13 cellular contexts compared by ENCODE assay signal in genomic region chr4:98706200-98706813, GRCh38. TPM values are rescaled to one million over a fixed set of nuclear protein-coding genes. Genes with fewer than 3 reads are reported as not detected.
DNase-seq lines count a peak whose midpoint lies in the region; ATAC-seq and TF ChIP-seq lines count a peak whose summit lies in the region.
"Had no signal": no experiment of that assay in that cellular context is flagged by ENCODE, and none has a peak within 500 bp of the region (broad histone marks: within the 10 kb centered on the region; RNA-seq: fewer than 3 reads in every experiment).

No MANE protein-coding gene starts in this region.

- no peak for ATAC-seq in body of pancreas
- ATAC-seq: foreskin keratinocyte had no signal

- H3K36me3 ChIP-seq in Peyer's patch = no peaks in the 10 kb centered on the region
- H3K36me3 ChIP-seq in spleen = no peaks in the 10 kb centered on the region
- no peaks in the 10 kb centered on the region for H3K36me3 ChIP-seq in body of pancreas (replicated peaks in 1 of 2; ENCODE audit: insufficient read depth in 1 of 2, low read depth in 2 of 2)

- DNase-seq in activated CD8-positive, alpha-beta memory T cell treated with anti-CD3 and anti-CD28 coated beads for 4 hours (ENCODE audit: low read depth in 2 of 2) = peak; percentile 1
- no peak for DNase-seq in activated CD8-positive, alpha-beta memory T cell treated with anti-CD3 and anti-CD28 coated beads, Interleukin-2, amount 50 U/mL, for 48 hours
- DNase-seq in Peyer's patch (peak in 2 of 3 donors; percentile 18 to 50), spleen (no peak), NCI-H446 treated with DMSO at 0.1 percent for 48 hours (lab: John Stamatoyannopoulos, UW) (no peak), NCI-H2107 treated with DMSO at 0.1 percent for 48 hours (lab: John Stamatoyannopoulos, UW; ENCODE audit: unreplicated experiment) (no peak), body of pancreas (no peak)
- DNase-seq: ACHN, foreskin keratinocyte, naive B cell, NCI-H2081, SHP77 treated with DMSO at 0.1 percent for 48 hours had no signal

- no peaks in the 10 kb centered on the region for H3K4me1 ChIP-seq in Peyer's patch
- no peaks in the 10 kb centered on the region for H3K4me1 ChIP-seq in spleen
- no peaks in the 10 kb centered on the region for H3K4me1 ChIP-seq in body of pancreas

- peaks cover 7% of the 10 kb centered on the region for H3K36me3 Mint-ChIP-seq in activated naive CD4-positive, alpha-beta T cell treated with anti-CD3 and anti-CD28 coated beads, Interleukin-2, amount 50 U/mL, for 24 hours

- H3K9me3 Mint-ChIP-seq in activated naive CD4-positive, alpha-beta T cell treated with anti-CD3 and anti-CD28 coated beads, Interleukin-2, amount 50 U/mL, for 24 hours = peaks cover 28% of the 10 kb centered on the region

- H3K27me3 Mint-ChIP-seq in activated naive CD4-positive, alpha-beta T cell treated with anti-CD3 and anti-CD28 coated beads, Interleukin-2, amount 50 U/mL, for 24 hours = no peaks in the 10 kb centered on the region

- peaks cover 44% of the 10 kb centered on the region for H3K4me1 Mint-ChIP-seq in activated naive CD4-positive, alpha-beta T cell treated with anti-CD3 and anti-CD28 coated beads, Interleukin-2, amount 50 U/mL, for 24 hours

- TF ChIP-seq CTCF in Peyer's patch (IDR thresholded peaks at IDR 0.05) (no peak), spleen (IDR thresholded peaks at IDR 0.05 in 8 of 11, conservative IDR thresholded peaks at IDR 0.05 in 3 of 11) (no peak), body of pancreas (IDR thresholded peaks at IDR 0.05) (no peak)

- H3K27me3 ChIP-seq in Peyer's patch = no peaks in the 10 kb centered on the region
- no peaks in the 10 kb centered on the region for H3K27me3 ChIP-seq in spleen (replicated peaks in 1 of 7)
- H3K27me3 ChIP-seq in body of pancreas = no peaks in the 10 kb centered on the region
- H3K27me3 ChIP-seq: foreskin keratinocyte had no signal

- peak overlapping the region; percentile 72 for H3K4me3 Mint-ChIP-seq in activated naive CD4-positive, alpha-beta T cell treated with anti-CD3 and anti-CD28 coated beads, Interleukin-2, amount 50 U/mL, for 24 hours
- H3K4me3 Mint-ChIP-seq: naive B cell had no signal

- intact Hi-C loops in spleen (cut with DNase I; ENCODE audit: low total_unique reads) (no loop called here), body of pancreas (cut with DNase I) (no loop called here)

- H3K4me3 ChIP-seq in Peyer's patch (no peak overlapping the region), spleen (peak overlapping the region in 1 of 8 donors; percentile 47), body of pancreas (no peak overlapping the region)

- peak overlapping the region; percentile 94 for H3K27ac Mint-ChIP-seq in activated naive CD4-positive, alpha-beta T cell treated with anti-CD3 and anti-CD28 coated beads, Interleukin-2, amount 50 U/mL, for 24 hours
- H3K27ac Mint-ChIP-seq: naive B cell had no signal

- peak overlapping the region in 3 of 4 donors; percentile 44 to 55 (median 47) for H3K27ac ChIP-seq in Peyer's patch
- peak overlapping the region in 7 of 8 donors; percentile 13 to 81 (median 54) for H3K27ac ChIP-seq in spleen
- H3K27ac ChIP-seq in body of pancreas = no peak overlapping the region
- H3K27ac ChIP-seq: foreskin keratinocyte had no signal

- H3K9me3 ChIP-seq in Peyer's patch = peaks cover 0 to 5% (median 2%) of the 10 kb centered on the region in 4 donors
- H3K9me3 ChIP-seq in spleen = peaks cover 0 to 30% (median 18%) of the 10 kb centered on the region in 8 donors
- H3K9me3 ChIP-seq in body of pancreas = no peaks in the 10 kb centered on the region

- TF ChIP-seq POLR2A in Peyer's patch (IDR thresholded peaks at IDR 0.05) (no peak), spleen (IDR thresholded peaks at IDR 0.05) (no peak), body of pancreas (IDR thresholded peaks at IDR 0.05) (no peak)

- 60 to 75% (median 70%) methylated on average over 4 of the region's 4 CpGs for WGBS in spleen, 5 donors
- WGBS in body of pancreas, 2 donors = 61 to 79% methylated on average over 4 of the region's 4 CpGs

RNA-seq across cellular contexts. Expression of gene TSPAN5, which starts 47.9 kb away (rescaled TPM):
- total RNA-seq in Peyer's patch (1 to 10 TPM; 2.1 to 5.8 (median 3.8) TPM), spleen (10 to 100 TPM; 14.9 to 33.6 (median 25.7) TPM), body of pancreas (1 to 10 TPM; 1.8 to 2.0 TPM)
- 1 to 10 TPM; 4.6 to 6.5 (median 5.0) TPM for polyA plus RNA-seq in spleen

Comparison
In these comparisons a context has a peak if more than half of its experiments do, and no peak if none do; other contexts are left out.
1. DNase-seq: peak in activated CD8-positive, alpha-beta memory T cell treated with anti-CD3 and anti-CD28 coated beads for 4 hours (2 of 2) and Peyer's patch (2 of 3); none in activated CD8-positive, alpha-beta memory T cell treated with anti-CD3 and anti-CD28 coated beads, Interleukin-2, amount 50 U/mL, for 48 hours (single experiment), spleen (single experiment), NCI-H446 treated with DMSO at 0.1 percent for 48 hours (single experiment), NCI-H2107 treated with DMSO at 0.1 percent for 48 hours (single experiment) and body of pancreas (0 of 4).
2. H3K27ac ChIP-seq: peak in Peyer's patch (3 of 4) and spleen (7 of 8); none in body of pancreas (0 of 4).